In genomic region chrX:40120838-40121580, GRCh38 we compare ENCODE assay signal across 19 cellular contexts. TPM values are rescaled to one million over a fixed set of nuclear protein-coding genes. Genes with fewer than 3 reads are reported as not detected.
DNase-seq lines count a peak whose midpoint lies in the region; ATAC-seq and TF ChIP-seq lines count a peak whose summit lies in the region.
"Had no signal": no experiment of that assay in that cellular context is flagged by ENCODE, and none has a peak within 500 bp of the region (broad histone marks: within the 10 kb centered on the region; RNA-seq: fewer than 3 reads in every experiment).

No MANE protein-coding gene starts in this region.

- H3K4me1 ChIP-seq in Loucy (ENCODE audit: insufficient read depth, low read length, poor library complexity, severe bottlenecking), result peaks cover 24% of the 10 kb centered on the region
- H3K4me1 ChIP-seq in left lung, result no peaks in the 10 kb centered on the region
- H3K4me1 ChIP-seq: tibial artery had no signal

- H3K9me2 ChIP-seq in Loucy (replicated peaks; ENCODE audit: low read depth, low read length), result no peaks in the 10 kb centered on the region

- H3K79me2 ChIP-seq in Loucy (ENCODE audit: insufficient read depth, low read length), result peaks cover 68% of the 10 kb centered on the region; the same call in 1 of the 2 replicates

- TF ChIP-seq CTCF in Loucy (conservative IDR thresholded peaks at IDR 0.05; ENCODE audit: low read length) (no peak), left lung (IDR thresholded peaks at IDR 0.05) (no peak)

- no peaks in the 10 kb centered on the region for H4K20me1 ChIP-seq in Loucy (ENCODE audit: insufficient read depth, low read length, poor library complexity, severe bottlenecking)

- peak overlapping the region; percentile 5 for H3K9ac ChIP-seq in Loucy (ENCODE audit: low read depth, low read length, poor library complexity, severe bottlenecking)

- no peak overlapping the region for H2AFZ ChIP-seq in Loucy (ENCODE audit: low read length)

- peak; percentile 64 for DNase-seq in DMS153 (lab: John Stamatoyannopoulos, UW)
- DNase-seq in DMS153 treated with DMSO at 0.1 percent for 48 hours (lab: John Stamatoyannopoulos, UW; ENCODE audit: unreplicated experiment), result no peak
- peak; percentile 33 for DNase-seq in SKM-1 (lab: John Stamatoyannopoulos, UW; ENCODE audit: unreplicated experiment)
- no peak for DNase-seq in left lung
- no peak for DNase-seq in DMS 273 treated with DMSO at 0.1 percent for 48 hours (lab: John Stamatoyannopoulos, UW)
- DNase-seq: 8988T; activated CD4-positive, alpha-beta T cell treated with anti-CD3 and anti-CD28 coated beads for 48 hours; activated naive CD8-positive, alpha-beta T cell treated with anti-CD3 and anti-CD28 coated beads for 36 hours; activated T-cell treated with anti-CD3 and anti-CD28 coated beads, Interleukin-2, amount 50 U/mL, for 1 hour; CD8-positive, alpha-beta T cell; GF-D8; HFFc6; NCI-H446; stimulated activated CD8-positive, alpha-beta memory T cell treated with anti-CD3 and anti-CD28 coated beads, Interleukin-4, amount 100 ng/mL, for 48 hours; tibial artery had no signal

- ATAC-seq in left lung (peak; percentile 52), HG02610 (IDR thresholded peaks at IDR 0.05; ENCODE audit: unreplicated experiment) (no peak), GM18868 (IDR thresholded peaks at IDR 0.05; ENCODE audit: unreplicated experiment) (no peak)
- ATAC-seq: CD8-positive, alpha-beta T cell; sciatic nerve had no signal

- H3K4me3 ChIP-seq in Loucy (ENCODE audit: low read length, poor library complexity, severe bottlenecking) (no peak overlapping the region), left lung (no peak overlapping the region)
- H3K4me3 ChIP-seq: tibial artery had no signal

- H3K4me2 ChIP-seq in Loucy (ENCODE audit: low read depth, low read length, poor library complexity, severe bottlenecking), result peak overlapping the region; percentile 54

- no peaks in the 10 kb centered on the region for H3F3A ChIP-seq in Loucy (ENCODE audit: low read depth)

- H3K27ac ChIP-seq in left lung, result no peak overlapping the region
- H3K27ac ChIP-seq: tibial artery had no signal

- intact Hi-C loops in left lung (cut with DNase I), result no loop called here

- no peaks in the 10 kb centered on the region for H3K36me3 ChIP-seq in Loucy (ENCODE audit: insufficient read depth, low read length)
- H3K36me3 ChIP-seq in left lung, result no peaks in the 10 kb centered on the region
- H3K36me3 ChIP-seq: tibial artery had no signal

- H3K27me3 ChIP-seq in Loucy (ENCODE audit: insufficient read depth, low read length, poor library complexity, severe bottlenecking), result no peaks in the 10 kb centered on the region
- H3K27me3 ChIP-seq in left lung, result no peaks in the 10 kb centered on the region
- H3K27me3 ChIP-seq: tibial artery had no signal

- no peaks in the 10 kb centered on the region for H3K9me3 ChIP-seq in Loucy (ENCODE audit: insufficient read depth, low read depth, low read length)
- no peaks in the 10 kb centered on the region for H3K9me3 ChIP-seq in left lung
- H3K9me3 ChIP-seq: tibial artery had no signal

RNA-seq across cellular contexts. Expression of gene BCOR, which starts 23.3 kb away (rescaled TPM):
- total RNA-seq in left lung, result 10 to 100 TPM; 19.0 to 24.0 TPM

Comparison
In these comparisons a context has a peak if more than half of its experiments do, and no peak if none do; other contexts are left out.
1. DNase-seq: peak in DMS153 (single experiment) and SKM-1 (single experiment); none in DMS153 treated with DMSO at 0.1 percent for 48 hours (single experiment), left lung (0 of 2) and DMS 273 treated with DMSO at 0.1 percent for 48 hours (single experiment).